24 cellular contexts compared by ENCODE assay signal in genomic region chr3:61118830-61119229, GRCh38.
"Had no signal": no experiment of that assay in that cellular context is flagged by ENCODE, and none has a peak within 500 bp of the region (broad histone marks: within the 10 kb centered on the region; RNA-seq: fewer than 3 reads in every experiment).

No MANE protein-coding gene starts in this region.

- H3K27ac ChIP-seq: brain microvascular endothelial cell, coronary artery, dorsolateral prefrontal cortex had no signal

- ATAC-seq: activated T-cell treated with anti-CD3 and anti-CD28 coated beads, Interleukin-2, amount 50 U/mL, for 72 hours; esophagus mucosa; WTC11 had no signal

- DNase-seq: activated CD4-positive, alpha-beta memory T cell treated with anti-CD3 and anti-CD28 coated beads, Interleukin-2, amount 10 ng/mL, durations not matched to agents 7 days and 5 days; activated CD4-positive, alpha-beta T cell treated with anti-CD3 and anti-CD28 coated beads for 1 hour; activated CD4-positive, alpha-beta T cell treated with anti-CD3 and anti-CD28 coated beads for 4 hours; activated CD4-positive, alpha-beta T cell treated with anti-CD3 and anti-CD28 coated beads, Interleukin-2, amount 10 ng/mL, durations not matched to agents 7 days and 5 days; activated CD4-positive, alpha-beta T cell treated with anti-CD3 and anti-CD28 coated beads, Interleukin-2, amount 50 U/mL, for 4 hours; activated CD8-positive, alpha-beta memory T cell treated with anti-CD3 and anti-CD28 coated beads, Interleukin-2, amount 50 U/mL, for 48 hours; activated gamma-delta T cell; activated naive CD4-positive, alpha-beta T cell treated with anti-CD3 and anti-CD28 coated beads, Interleukin-2, amount 50 U/mL, for 16 hours; activated naive CD4-positive, alpha-beta T cell treated with Interleukin-2 at 50 U/mL for 16 hours; activated T-cell treated with anti-CD3 and anti-CD28 coated beads for 4 hours; activated T-cell treated with anti-CD3 and anti-CD28 coated beads, Interleukin-2, amount 50 U/mL, for 24 hours; activated T-cell treated with anti-CD3 and anti-CD28 coated beads, Interleukin-2, amount 50 U/mL, for 72 hours; amniotic stem cell; anterior cingulate cortex; brain microvascular endothelial cell; dorsolateral prefrontal cortex; effector memory CD4-positive, alpha-beta T cell; endodermal cell; foreskin fibroblast; head of caudate nucleus; hippocampal formation had no signal
